ENCODE assay signal across 8 cellular contexts in the genomic region with DNA sequence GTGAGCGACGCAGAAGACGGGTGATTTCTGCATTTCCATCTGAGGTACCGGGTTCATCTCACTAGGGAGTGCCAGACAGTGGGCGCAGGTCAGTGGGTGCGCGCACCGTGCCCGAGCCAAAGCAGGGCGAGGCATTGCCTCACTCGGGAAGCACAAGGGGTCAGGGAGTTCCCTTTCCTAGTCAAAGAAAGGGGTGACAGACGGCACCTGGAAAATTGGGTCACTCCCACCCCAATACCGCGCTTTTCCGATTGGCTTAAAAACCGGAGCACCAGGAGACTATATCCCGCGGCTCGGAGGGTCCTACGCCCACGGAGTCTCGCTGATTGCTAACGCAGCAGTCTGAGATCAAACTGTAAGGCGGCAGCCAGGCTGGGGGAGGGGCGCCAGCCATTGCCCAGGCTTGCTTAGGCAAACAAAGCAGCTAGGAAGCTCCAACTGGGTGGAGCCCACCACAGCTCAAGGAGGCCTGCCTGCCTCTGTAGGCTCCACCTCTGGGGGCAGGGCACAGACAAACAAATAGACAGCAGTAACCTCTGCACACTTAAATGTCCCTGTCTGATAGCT. TPM values are rescaled to one million over a fixed set of nuclear protein-coding genes. Genes with fewer than 3 reads are reported as not detected.
A peak's percentile ranks its signal among the peaks of the same experiment; 100 is the strongest.
DNase-seq lines count a peak whose midpoint lies in the region; TF ChIP-seq lines count a peak whose summit lies in the region.
"Not testable (repeated sequence)": the region's sequence is repeated elsewhere in the genome, so short reads cannot be mapped to it uniquely, and the experiment has no call there.

No MANE protein-coding gene starts in this region.

- peak overlapping the region; percentile 66 for H2BK5ac ChIP-seq in neuronal stem cell (ENCODE audit: low read length)

- not testable (repeated sequence) for H3K27me3 ChIP-seq in OCI-LY1 (ENCODE audit: insufficient read depth, low read length); left ventricle myocardium inferior (ENCODE audit: low read depth); neuronal stem cell (ENCODE audit: control insufficient read depth in 3 of 3, insufficient read depth in 3 of 3, low read depth in 1 of 3, low read length in 3 of 3)

- H3F3A ChIP-seq in OCI-LY1 (ENCODE audit: insufficient read depth, low read length), result not testable (repeated sequence)

- CTCF ChIA-PET in activated CD4-positive, alpha-beta memory T cell treated with anti-CD3 and anti-CD28 coated beads, Interleukin-2, amount 10 ng/mL, durations not matched to agents 7 days and 5 days (lab: Charles Lee), result interaction anchor here (1.2 kb wide), 1 partner anchor 21 kb away, joined by 5 read pairs; no protein-coding TSS in a partner anchor

- H3K4me3 ChIP-seq in OCI-LY1 (ENCODE audit: low read depth, low read length, poor library complexity, severe bottlenecking), result peak overlapping the region; percentile 69
- H3K4me3 ChIP-seq in left ventricle myocardium inferior, result peak overlapping the region; percentile 77
- H3K4me3 ChIP-seq in neuronal stem cell (ENCODE audit: low read length in 2 of 2), result peak overlapping the region; percentile 46 to 77

- not testable (repeated sequence) for DNase-seq in CD14-positive monocyte (ENCODE audit: low spot score)
- peak; percentile 77 for DNase-seq in activated CD4-positive, alpha-beta memory T cell treated with anti-CD3 and anti-CD28 coated beads, Interleukin-2, amount 10 ng/mL, durations not matched to agents 7 days and 5 days
- DNase-seq in brain pericyte (ENCODE audit: low read depth, low spot score) (peak; percentile 22), left ventricle myocardium inferior (peak; percentile 81), neuronal stem cell (ENCODE audit: low spot score) (peak; percentile 32)
- DNase-seq in stimulated activated CD8-positive, alpha-beta memory T cell treated with anti-CD3 and anti-CD28 coated beads, Interleukin-15, amount 100 ng/mL, for 48 hours (ENCODE audit: low read depth in 2 of 2), result peak; percentile 50 to 62

- H3K27ac ChIP-seq in OCI-LY1 (ENCODE audit: low read depth, low read length, poor library complexity, severe bottlenecking) (peak overlapping the region; percentile 83), left ventricle myocardium inferior (replicated peaks) (peak overlapping the region; percentile 86), neuronal stem cell (replicated peaks; ENCODE audit: low read length) (peak overlapping the region; percentile 49)

- not testable (repeated sequence) for H2BK12ac ChIP-seq in neuronal stem cell (ENCODE audit: low read length)

- not testable (repeated sequence) for H3K4ac ChIP-seq in neuronal stem cell (ENCODE audit: low read length)

- not testable (repeated sequence) for H3K4me1 Mint-ChIP-seq in CD14-positive monocyte, IgD-negative memory B cell
- peaks cover 14% of the 10 kb centered on the region for H3K4me1 Mint-ChIP-seq in activated CD4-positive, alpha-beta memory T cell treated with anti-CD3 and anti-CD28 coated beads, Interleukin-2, amount 10 ng/mL, durations not matched to agents 7 days and 5 days

- H3K79me2 ChIP-seq in OCI-LY1 (ENCODE audit: insufficient read depth, low read length), result not testable (repeated sequence)

- H4K20me1 ChIP-seq in OCI-LY1 (ENCODE audit: insufficient read depth, low read length), result not testable (repeated sequence)

- H3K27ac Mint-ChIP-seq in CD14-positive monocyte, result peak overlapping the region in 4 of 7 donors; percentile 26 to 77 (median 46)
- peak overlapping the region; percentile 5 to 88 (median 56) for H3K27ac Mint-ChIP-seq in IgD-negative memory B cell
- peak overlapping the region; percentile 58 for H3K27ac Mint-ChIP-seq in activated CD4-positive, alpha-beta memory T cell treated with anti-CD3 and anti-CD28 coated beads, Interleukin-2, amount 10 ng/mL, durations not matched to agents 7 days and 5 days

- not testable (repeated sequence) for TF ChIP-seq CTCF in CD14-positive monocyte (IDR thresholded peaks at IDR 0.05); OCI-LY1 (IDR thresholded peaks at IDR 0.05; ENCODE audit: low read length); left ventricle myocardium inferior (IDR thresholded peaks at IDR 0.05; ENCODE audit: borderline replicate concordance)

- H3K4me2 ChIP-seq in OCI-LY1 (ENCODE audit: low read length), result peak overlapping the region; percentile 78
- H3K4me2 ChIP-seq in neuronal stem cell (ENCODE audit: insufficient read depth, low read length, poor library complexity, severe bottlenecking), result peak overlapping the region; percentile 78

- H3K23ac ChIP-seq in neuronal stem cell (ENCODE audit: low read depth, low read length, poor library complexity), result not testable (repeated sequence)

- H3K14ac ChIP-seq in neuronal stem cell (ENCODE audit: low read length), result not testable (repeated sequence)

- H3K9me3 ChIP-seq in OCI-LY1 (ENCODE audit: low read length); left ventricle myocardium inferior (replicated peaks); neuronal stem cell (replicated peaks in 1 of 2; ENCODE audit: control insufficient read depth in 2 of 2, insufficient read depth in 1 of 2, low read depth in 1 of 2, low read length in 2 of 2): not testable (repeated sequence)

- peak overlapping the region; percentile 78 for H3K18ac ChIP-seq in neuronal stem cell (ENCODE audit: low read length)

- H2BK120ac ChIP-seq in neuronal stem cell (ENCODE audit: low read depth, low read length), result not testable (repeated sequence)

- H3K9me3 Mint-ChIP-seq in CD14-positive monocyte; IgD-negative memory B cell; activated CD4-positive, alpha-beta memory T cell treated with anti-CD3 and anti-CD28 coated beads, Interleukin-2, amount 10 ng/mL, durations not matched to agents 7 days and 5 days: not testable (repeated sequence)

- not testable (repeated sequence) for H2BK15ac ChIP-seq in neuronal stem cell (ENCODE audit: low read length)

- not testable (repeated sequence) for H4K91ac ChIP-seq in neuronal stem cell (ENCODE audit: low read depth, low read length, poor library complexity)

- peaks cover 10% of the 10 kb centered on the region for H3K4me1 ChIP-seq in OCI-LY1 (ENCODE audit: insufficient read depth, low read length, severe bottlenecking)
- not testable (repeated sequence) for H3K4me1 ChIP-seq in left ventricle myocardium inferior; neuronal stem cell (ENCODE audit: control insufficient read depth in 2 of 2, insufficient read depth in 1 of 2, low read depth in 1 of 2, low read length in 2 of 2)

- H3K79me1 ChIP-seq in neuronal stem cell (ENCODE audit: low read depth, low read length), result not testable (repeated sequence)

- peak overlapping the region; percentile 77 for H3K9ac ChIP-seq in OCI-LY1 (ENCODE audit: low read length)
- not testable (repeated sequence) for H3K9ac ChIP-seq in neuronal stem cell (ENCODE audit: low read depth, low read length, poor library complexity)

- H3K27me3 Mint-ChIP-seq in CD14-positive monocyte (ENCODE audit: low read depth in 3 of 3); IgD-negative memory B cell; activated CD4-positive, alpha-beta memory T cell treated with anti-CD3 and anti-CD28 coated beads, Interleukin-2, amount 10 ng/mL, durations not matched to agents 7 days and 5 days: not testable (repeated sequence)

- H3K9me2 ChIP-seq in OCI-LY1 (ENCODE audit: low read depth, low read length), result not testable (repeated sequence)

- not testable (repeated sequence) for H2AK5ac ChIP-seq in neuronal stem cell (ENCODE audit: low read depth, low read length)

- not testable (repeated sequence) for H3K36me3 ChIP-seq in OCI-LY1 (ENCODE audit: insufficient read depth, low read length); left ventricle myocardium inferior
- H3K36me3 ChIP-seq in neuronal stem cell (replicated peaks in 1 of 2; ENCODE audit: control insufficient read depth in 2 of 2, insufficient read depth in 2 of 2, low read length in 2 of 2), result peaks cover 0 to 12% of the 10 kb centered on the region in 2 donors

- intact Hi-C loops in CD14-positive monocyte (cut with micrococcal nuclease); left ventricle myocardium inferior (cut with micrococcal nuclease): not testable (repeated sequence)

- H2AFZ ChIP-seq in OCI-LY1 (ENCODE audit: low read length), result not testable (repeated sequence)
- H2AFZ ChIP-seq in neuronal stem cell (ENCODE audit: low read length), result peak overlapping the region; percentile 92

- peaks cover 13% of the 10 kb centered on the region in 2 donors for H3K36me3 Mint-ChIP-seq in CD14-positive monocyte
- H3K36me3 Mint-ChIP-seq in IgD-negative memory B cell, result not testable (repeated sequence)
- H3K36me3 Mint-ChIP-seq in activated CD4-positive, alpha-beta memory T cell treated with anti-CD3 and anti-CD28 coated beads, Interleukin-2, amount 10 ng/mL, durations not matched to agents 7 days and 5 days (ENCODE audit: low read depth), result peaks cover 33% of the 10 kb centered on the region

- POLR2A ChIA-PET in activated CD4-positive, alpha-beta memory T cell treated with anti-CD3 and anti-CD28 coated beads, Interleukin-2, amount 10 ng/mL, durations not matched to agents 7 days and 5 days (lab: Charles Lee), result interaction anchor here (0.8 to 1.0 kb wide), 3 partner anchors 9 to 33 kb away, joined by 3 to 4 read pairs (median 3); no protein-coding TSS in a partner anchor

- WGBS in neuronal stem cell (ENCODE audit: extremely low coverage in 2 of 2, insufficient read length in 2 of 2, insufficient replicate concordance in 1 of 2), 2 donors, result no CpG with 5 or more reads among the region's 25 CpGs

- H3K4me3 Mint-ChIP-seq in CD14-positive monocyte, result peak overlapping the region; percentile 82 to 90
- peak overlapping the region; percentile 88 to 95 (median 93) for H3K4me3 Mint-ChIP-seq in IgD-negative memory B cell
- peak overlapping the region; percentile 72 for H3K4me3 Mint-ChIP-seq in activated CD4-positive, alpha-beta memory T cell treated with anti-CD3 and anti-CD28 coated beads, Interleukin-2, amount 10 ng/mL, durations not matched to agents 7 days and 5 days

- not testable (repeated sequence) for H4K8ac ChIP-seq in neuronal stem cell (ENCODE audit: low read depth, low read length)

RNA-seq across cellular contexts. Expression of gene NSUN6, which starts 23.9 kb away (rescaled TPM):
- polyA plus RNA-seq in CD14-positive monocyte, result 1 to 10 TPM; 1.2 to 3.1 TPM
- 8.6 TPM for polyA plus RNA-seq in IgD-negative memory B cell
- 10 to 100 TPM; 31.0 to 35.0 TPM for total RNA-seq in activated CD4-positive, alpha-beta memory T cell treated with anti-CD3 and anti-CD28 coated beads, Interleukin-2, amount 10 ng/mL, durations not matched to agents 7 days and 5 days
- total RNA-seq in left ventricle myocardium inferior, result 7.9 TPM
- 15.5 TPM for polyA plus RNA-seq in neuronal stem cell (2013, experiment 1 of 2)
- 16.1 TPM for polyA plus RNA-seq in neuronal stem cell (2013, experiment 2 of 2)

RNA-seq across cellular contexts. Expression of gene ARL5B, which starts 31.7 kb away (rescaled TPM):
- polyA plus RNA-seq in CD14-positive monocyte (1 to 10 TPM; 1.3 to 1.4 TPM), IgD-negative memory B cell (1.6 TPM)
- total RNA-seq in activated CD4-positive, alpha-beta memory T cell treated with anti-CD3 and anti-CD28 coated beads, Interleukin-2, amount 10 ng/mL, durations not matched to agents 7 days and 5 days, result 10 to 100 TPM; 19.3 to 20.4 TPM
- total RNA-seq in left ventricle myocardium inferior, result 5.6 TPM
- 38.8 TPM for polyA plus RNA-seq in neuronal stem cell (2013, experiment 1 of 2)
- polyA plus RNA-seq in neuronal stem cell (2013, experiment 2 of 2), result 39.7 TPM
